In genomic region chr9:128656416-128657343, GRCh38 we compare ENCODE assay signal across 8 cellular contexts. TPM values are rescaled to one million over a fixed set of nuclear protein-coding genes. Genes with fewer than 3 reads are reported as not detected.
DNase-seq lines count a peak whose midpoint lies in the region; ATAC-seq and TF ChIP-seq lines count a peak whose summit lies in the region.

Gene DYNC2I2 (minus strand): TSS chr9:128656847. CDS start chr9:128656726, 121 bp downstream.

- H3K9me3 ChIP-seq in colonic mucosa: no peaks in the 10 kb centered on the region

- DNase-seq in Ammon's horn (ENCODE audit: low spot score): peak; percentile 97
- DNase-seq in NCI-H526 (lab: John Stamatoyannopoulos, UW): peak; percentile 79 to 91
- peak; percentile 98 for DNase-seq in activated CD4-positive, alpha-beta T cell treated with anti-CD3 and anti-CD28 coated beads for 48 hours
- DNase-seq in colonic mucosa: peak; percentile 97
- peak; percentile 96 to 99 for DNase-seq in left colon
- peak; percentile 95 for DNase-seq in stimulated activated CD4-positive, alpha-beta T cell treated with anti-CD3 and anti-CD28 coated beads, Interleukin-1b, Interleukin-23, amount 100 ng/mL, for 4 hours (ENCODE audit: low read depth in 2 of 2)

- H3K27me3 ChIP-seq in colonic mucosa: no peaks in the 10 kb centered on the region

- ATAC-seq in HG03442 (IDR thresholded peaks at IDR 0.05; ENCODE audit: unreplicated experiment) (peak; percentile 65), left colon (peak; percentile 98)

- H3K36me3 ChIP-seq in colonic mucosa: no peaks in the 10 kb centered on the region

- peak within 1 kb of the TSS; percentile 54 for H3K4me3 ChIP-seq in colonic mucosa

- intact Hi-C loops in colonic mucosa (cut with DNase I) (no loop called here), left colon (cut with DNase I, micrococcal nuclease) (no loop called here)

- peak within 1 kb of the TSS; percentile 88 for H3K27ac ChIP-seq in colonic mucosa

- TF ChIP-seq CTCF in colonic mucosa (IDR thresholded peaks at IDR 0.05): no peak

- TF ChIP-seq POLR2A in GM19193 (IDR thresholded peaks at IDR 0.05; ENCODE audit: extremely low read depth, insufficient read depth, insufficient read length): peak; percentile 87

- no peaks in the 10 kb centered on the region for H3K4me1 ChIP-seq in colonic mucosa

- H3K9ac ChIP-seq in colonic mucosa (ENCODE audit: low read depth in 2 of 2, low read length in 2 of 2): peak within 1 kb of the TSS; percentile 68 to 76

RNA-seq across cellular contexts. Expression of gene DYNC2I2, which starts in this region (rescaled TPM):
- total RNA-seq in colonic mucosa: 100 to 1,000 TPM in 1 of 2 donors, 10 to 100 TPM in 1; 39.7 to 152 TPM
- total RNA-seq in left colon: 10 to 100 TPM; 34.8 to 51.5 TPM

Comparison
In these comparisons a context has a peak if more than half of its experiments do, and no peak if none do; other contexts are left out.
1. Peak in every context shown above with its lines: DNase-seq, ATAC-seq, H3K4me3 ChIP-seq and H3K27ac ChIP-seq.